In genomic region chr1:34164510-34165381, GRCh38 we compare ENCODE assay signal across 8 cellular contexts. TPM values are rescaled to one million over a fixed set of nuclear protein-coding genes. Genes with fewer than 3 reads are reported as not detected.
DNase-seq lines count a peak whose midpoint lies in the region; ATAC-seq and TF ChIP-seq lines count a peak whose summit lies in the region.

TSS of gene CSMD2 (minus strand) at chr1:34165230. CDS start at chr1:34165097, 133 bp downstream.

- no peaks in the 10 kb centered on the region for H3K9me3 Mint-ChIP-seq in GM23338
- no peaks in the 10 kb centered on the region for H3K9me3 Mint-ChIP-seq in T-helper 2 cell treated with Interferon-gamma antibody and Interleukin-4, amounts not matched to agents 5 μg/mL and 100 μg/mL, for 36 hours

- CTCF ChIA-PET in PC-3 (lab: Charles Lee) = no interaction called here
- CTCF ChIA-PET in PC-9 (lab: Charles Lee) = no interaction called here

- peaks cover 14% of the 10 kb centered on the region for H3K36me3 Mint-ChIP-seq in GM23338 (ENCODE audit: low read depth)
- H3K36me3 Mint-ChIP-seq in T-helper 2 cell treated with Interferon-gamma antibody and Interleukin-4, amounts not matched to agents 5 μg/mL and 100 μg/mL, for 36 hours (ENCODE audit: low read depth) = no peaks in the 10 kb centered on the region

- H3K27me3 ChIP-seq in GM23338 (ENCODE audit: insufficient read depth) (peaks cover 5% of the 10 kb centered on the region; the same call in 1 of the 2 replicates), PC-3 (ENCODE audit: low read length) (peaks cover 59% of the 10 kb centered on the region), PC-9 (ENCODE audit: insufficient read depth, low read depth) (peaks cover 12% of the 10 kb centered on the region)

- H2AFZ ChIP-seq in GM23338 (peak within 1 kb of the TSS; percentile 76; the same call in 1 of the 2 replicates), PC-3 (ENCODE audit: low read length) (no peak within 1 kb of the TSS), PC-9 (no peak within 1 kb of the TSS)

- H3K4me2 ChIP-seq in GM23338 (peak within 1 kb of the TSS; percentile 99), PC-3 (ENCODE audit: low read length) (peak within 1 kb of the TSS; percentile 44; the same call in 1 of the 2 replicates), PC-9 (no peak within 1 kb of the TSS)

- H4K20me1 ChIP-seq in GM23338 (replicated peaks; ENCODE audit: insufficient read depth) (peaks cover 16% of the 10 kb centered on the region), PC-3 (ENCODE audit: low read length) (no peaks in the 10 kb centered on the region), PC-9 (ENCODE audit: insufficient read depth) (no peaks in the 10 kb centered on the region)

- H3K27me3 Mint-ChIP-seq in GM23338 (ENCODE audit: insufficient read depth, low read depth, poor library complexity) = peaks cover 8% of the 10 kb centered on the region
- H3K27me3 Mint-ChIP-seq in T-helper 2 cell treated with Interferon-gamma antibody and Interleukin-4, amounts not matched to agents 5 μg/mL and 100 μg/mL, for 36 hours (ENCODE audit: low read depth) = peaks cover 77% of the 10 kb centered on the region

- peak within 1 kb of the TSS; percentile 75 for H3K27ac Mint-ChIP-seq in GM23338
- H3K27ac Mint-ChIP-seq in T-helper 2 cell treated with Interferon-gamma antibody and Interleukin-4, amounts not matched to agents 5 μg/mL and 100 μg/mL, for 36 hours = no peak within 1 kb of the TSS

- BruUV-seq in PC-3 (replicated peaks; lab: Mats Ljungman, UMichigan) (no TSS peak), PC-9 (replicated peaks; lab: Mats Ljungman, UMichigan) (no TSS peak)

- peaks cover 37% of the 10 kb centered on the region for H3K4me1 Mint-ChIP-seq in GM23338
- no peaks in the 10 kb centered on the region for H3K4me1 Mint-ChIP-seq in T-helper 2 cell treated with Interferon-gamma antibody and Interleukin-4, amounts not matched to agents 5 μg/mL and 100 μg/mL, for 36 hours (ENCODE audit: low read depth)

- H3F3A ChIP-seq in GM23338 (replicated peaks; ENCODE audit: low read depth) (0 out of 2 replicates have a peak, but pooled peaks cover 8% of the 10 kb centered on the region), PC-3 (ENCODE audit: low read length, unreplicated experiment) (no peaks in the 10 kb centered on the region), PC-9 (ENCODE audit: insufficient read depth, low read depth) (no peaks in the 10 kb centered on the region)

- DNase-seq in GM23338 (ENCODE audit: low spot score) = peak; percentile 85
- DNase-seq in PC-3 = no peak
- peak; percentile 68 for DNase-seq in fibroblast of the aortic adventitia (ENCODE audit: low read depth)
- no peak for DNase-seq in omental fat pad (ENCODE audit: low spot score)
- DNase-seq in T-helper 2 cell treated with Interferon-gamma antibody and Interleukin-4, amounts not matched to agents 5 μg/mL and 100 μg/mL, for 36 hours (ENCODE audit: low spot score) = no peak
- no peak for DNase-seq in PC-9
- no peak for DNase-seq in GDM1 (lab: John Stamatoyannopoulos, UW)
- no peak for DNase-seq in KBM-7

- H3K9me2 ChIP-seq in GM23338 (ENCODE audit: insufficient read depth) = no peaks in the 10 kb centered on the region
- no peaks in the 10 kb centered on the region for H3K9me2 ChIP-seq in PC-3 (replicated peaks; ENCODE audit: low read length)
- H3K9me2 ChIP-seq in PC-9 (ENCODE audit: insufficient read depth) = no peaks in the 10 kb centered on the region

- H3K79me2 ChIP-seq in GM23338 (replicated peaks; ENCODE audit: insufficient read depth) (peaks cover 56% of the 10 kb centered on the region), PC-3 (ENCODE audit: low read length) (no peaks in the 10 kb centered on the region), PC-9 (ENCODE audit: low read depth) (no peaks in the 10 kb centered on the region)

- POLR2A ChIA-PET in PC-3 (lab: Charles Lee; ENCODE audit: unreplicated experiment) (interaction anchor here (0.6 kb wide), 1 partner anchor 95 kb away, joined by 3 read pairs; no protein-coding TSS in a partner anchor), PC-9 (lab: Charles Lee; ENCODE audit: unreplicated experiment) (no interaction called here)

- H3K9ac ChIP-seq in PC-3 (ENCODE audit: low read length) = no peak within 1 kb of the TSS

- peaks cover 46% of the 10 kb centered on the region for H3K4me1 ChIP-seq in GM23338 (ENCODE audit: insufficient read depth)
- H3K4me1 ChIP-seq in PC-3 (ENCODE audit: insufficient read depth, low read length) = no peaks in the 10 kb centered on the region
- H3K4me1 ChIP-seq in PC-9 (replicated peaks; ENCODE audit: insufficient read depth) = no peaks in the 10 kb centered on the region

- H3K4me3 ChIP-seq in GM23338 (peak within 1 kb of the TSS; percentile 91), PC-3 (ENCODE audit: low read length) (peak within 1 kb of the TSS; percentile 38; the same call in 1 of the 2 replicates), fibroblast of the aortic adventitia (ENCODE audit: low read depth, low read length) (peak within 1 kb of the TSS; percentile 71), PC-9 (no peak within 1 kb of the TSS)

- H3K27ac ChIP-seq in GM23338 (ENCODE audit: low read depth) (peak within 1 kb of the TSS; percentile 96; the same call in 1 of the 2 replicates), PC-3 (ENCODE audit: low read length) (no peak within 1 kb of the TSS), PC-9 (no peak within 1 kb of the TSS)

- intact Hi-C loops in PC-3 (cut with micrococcal nuclease) (no loop called here), PC-9 (cut with micrococcal nuclease; ENCODE audit: unreplicated experiment) (no loop called here)

- TF ChIP-seq CTCF in GM23338 (conservative IDR thresholded peaks at IDR 0.05; ENCODE audit: low read depth in 2 of 2) (0 out of 4 replicates have a peak, but pooled peaks of 1 of the 2 experiments have one; percentile 9), PC-3 (conservative IDR thresholded peaks at IDR 0.05; ENCODE audit: low read depth, low read length) (no peak), fibroblast of the aortic adventitia (IDR thresholded peaks at IDR 0.05; ENCODE audit: insufficient read depth, low read length) (no peak), omental fat pad (IDR thresholded peaks at IDR 0.05) (no peak), PC-9 (conservative IDR thresholded peaks at IDR 0.05) (no peak)

- peak within 1 kb of the TSS; percentile 93 for H3K4me3 Mint-ChIP-seq in GM23338
- H3K4me3 Mint-ChIP-seq in T-helper 2 cell treated with Interferon-gamma antibody and Interleukin-4, amounts not matched to agents 5 μg/mL and 100 μg/mL, for 36 hours = no peak within 1 kb of the TSS

- no peaks in the 10 kb centered on the region for H3K36me3 ChIP-seq in GM23338 (ENCODE audit: insufficient read depth)
- no peaks in the 10 kb centered on the region for H3K36me3 ChIP-seq in PC-3 (ENCODE audit: low read depth, low read length)
- no peaks in the 10 kb centered on the region for H3K36me3 ChIP-seq in PC-9 (ENCODE audit: low read depth)

- in situ Hi-C loops in KBM-7 (cut with MboI; ENCODE audit: low pct_unique_long_range_greater_than_20kb, low sequenced_read_pairs) = no loop called here

- H3K9me3 ChIP-seq in PC-3 (ENCODE audit: low read length) (no peaks in the 10 kb centered on the region), PC-9 (ENCODE audit: insufficient read depth, low read depth) (no peaks in the 10 kb centered on the region)

- ATAC-seq in GM23338 = peak; percentile 0; the same call in 1 of the 3 replicates
- ATAC-seq in PC-3 = no peak
- ATAC-seq in omental fat pad (ENCODE audit: low FRiP score) = peak; percentile 25

TF ChIP-seq in GM23338, 12 proteins besides CTCF, POLR2A, EP300 and RAD21:
- TF ChIP-seq ZNF114 (CRISPR knock-in tag; IDR thresholded peaks at IDR 0.05) (no peak), CREB1 (CRISPR knock-in tag; IDR thresholded peaks at IDR 0.05; ENCODE audit: low read depth) (peak; percentile 29; the same call in 1 of the 2 replicates), EZH2 (IDR thresholded peaks at IDR 0.05; ENCODE audit: low read depth, unreplicated experiment) (no peak), EZH2phosphoT487 (IDR thresholded peaks at IDR 0.05; ENCODE audit: unreplicated experiment) (no peak), NANOG (IDR thresholded peaks at IDR 0.05; ENCODE audit: borderline replicate concordance) (no peak), ETS1 (IDR thresholded peaks at IDR 0.05) (no peak)
TF ChIP-seq in GM23338: peak in this region for 1.

RNA-seq across cellular contexts. Expression of gene CSMD2, which starts in this region (rescaled TPM):
- total RNA-seq in GM23338 (2014; rRNA removed; shearing (Covaris generic)) = 16.6 and 18.8 TPM in 2 replicates
- polyA plus RNA-seq in GM23338 (2016; fragmentation: Nextera tagmentation; extraction: Ambion mirVana) = 4.7 and 5.3 TPM in 2 replicates
- total RNA-seq in PC-3 (2014; rRNA removed) (not detected in 2 replicates), fibroblast of the aortic adventitia (ENCODE audit: low replicate concordance) (0.82 and 6.6 TPM in 2 replicates), omental fat pad (1 to 10 TPM in 1 of 4 donors, under 1 TPM in 2, not detected in 1; 0.19 to 3.8 (median 0.60) TPM), PC-9 (2021) (not detected in 2 replicates)

Comparison
In these comparisons a context has a peak if more than half of its experiments do, and no peak if none do; other contexts are left out.
1. DNase-seq: peak in GM23338 (single experiment) and fibroblast of the aortic adventitia (single experiment); none in PC-3 (single experiment), omental fat pad (single experiment), T-helper 2 cell treated with Interferon-gamma antibody and Interleukin-4, amounts not matched to agents 5 μg/mL and 100 μg/mL, for 36 hours (single experiment), PC-9 (0 of 2), GDM1 (single experiment) and KBM-7 (single experiment).